8 cellular contexts compared by ENCODE assay signal in genomic region chr15:64841258-64842098, GRCh38. TPM values are rescaled to one million over a fixed set of nuclear protein-coding genes. Genes with fewer than 3 reads are reported as not detected.
DNase-seq lines count a peak whose midpoint lies in the region; ATAC-seq and TF ChIP-seq lines count a peak whose summit lies in the region.

TSS of gene PLEKHO2 (plus strand) at chr15:64841915. CDS start at chr15:64842017, 102 bp downstream.

- H3K27ac ChIP-seq in left ventricle myocardium inferior (replicated peaks) (peak within 1 kb of the TSS; percentile 99), upper lobe of right lung (peak within 1 kb of the TSS; percentile 95)

- H3K36me3 ChIP-seq in left ventricle myocardium inferior (no peaks in the 10 kb centered on the region), upper lobe of right lung (no peaks in the 10 kb centered on the region)

- H3K4me3 Mint-ChIP-seq in T-helper 1 cell treated with Interleukin-12 subunit alpha and Interleukin-12 subunit beta and Interleukin-4 antibody, amounts not matched to agents 30 μg/mL and 1 μg/mL, for 36 hours = peak within 1 kb of the TSS; percentile 96
- peak within 1 kb of the TSS; percentile 83 for H3K4me3 Mint-ChIP-seq in progenitor cell of endocrine pancreas (ENCODE audit: low read depth)

- peaks cover 4% of the 10 kb centered on the region for H3K36me3 Mint-ChIP-seq in T-helper 1 cell treated with Interleukin-12 subunit alpha and Interleukin-12 subunit beta and Interleukin-4 antibody, amounts not matched to agents 30 μg/mL and 1 μg/mL, for 36 hours (ENCODE audit: low read depth)
- no peaks in the 10 kb centered on the region for H3K36me3 Mint-ChIP-seq in progenitor cell of endocrine pancreas (ENCODE audit: insufficient read depth)

- no peaks in the 10 kb centered on the region for H3K27me3 Mint-ChIP-seq in T-helper 1 cell treated with Interleukin-12 subunit alpha and Interleukin-12 subunit beta and Interleukin-4 antibody, amounts not matched to agents 30 μg/mL and 1 μg/mL, for 36 hours (ENCODE audit: low read depth)
- peaks cover 22% of the 10 kb centered on the region for H3K27me3 Mint-ChIP-seq in progenitor cell of endocrine pancreas

- H3K9me3 ChIP-seq in left ventricle myocardium inferior (replicated peaks) = no peaks in the 10 kb centered on the region
- H3K9me3 ChIP-seq in upper lobe of right lung = no peaks in the 10 kb centered on the region

- H3K27ac Mint-ChIP-seq in T-helper 1 cell treated with Interleukin-12 subunit alpha and Interleukin-12 subunit beta and Interleukin-4 antibody, amounts not matched to agents 30 μg/mL and 1 μg/mL, for 36 hours = peak within 1 kb of the TSS; percentile 85
- H3K27ac Mint-ChIP-seq in progenitor cell of endocrine pancreas = peak within 1 kb of the TSS; percentile 88

- intact Hi-C loops in left ventricle myocardium inferior (cut with micrococcal nuclease) (loop anchor here (10.0 kb wide), 1 partner anchor 53 kb away; no protein-coding TSS in a partner anchor), upper lobe of right lung (cut with DNase I) (no loop called here)

- no peaks in the 10 kb centered on the region for H3K9me3 Mint-ChIP-seq in T-helper 1 cell treated with Interleukin-12 subunit alpha and Interleukin-12 subunit beta and Interleukin-4 antibody, amounts not matched to agents 30 μg/mL and 1 μg/mL, for 36 hours
- no peaks in the 10 kb centered on the region for H3K9me3 Mint-ChIP-seq in progenitor cell of endocrine pancreas (ENCODE audit: low read depth)

- peaks cover 64% of the 10 kb centered on the region for H3K4me1 Mint-ChIP-seq in T-helper 1 cell treated with Interleukin-12 subunit alpha and Interleukin-12 subunit beta and Interleukin-4 antibody, amounts not matched to agents 30 μg/mL and 1 μg/mL, for 36 hours (ENCODE audit: low read depth)
- H3K4me1 Mint-ChIP-seq in progenitor cell of endocrine pancreas (ENCODE audit: low read depth) = peaks cover 18% of the 10 kb centered on the region

- H3K4me1 ChIP-seq in left ventricle myocardium inferior (peaks cover 57% of the 10 kb centered on the region), upper lobe of right lung (peaks cover 28% of the 10 kb centered on the region)

- H3K4me3 ChIP-seq in left ventricle myocardium inferior (peak within 1 kb of the TSS; percentile 99), upper lobe of right lung (peak within 1 kb of the TSS; percentile 87)

- ATAC-seq in HG02763 (IDR thresholded peaks at IDR 0.05; ENCODE audit: unreplicated experiment) (peak; percentile 68), upper lobe of right lung (peak; percentile 89)

- DNase-seq in NCI-H1436 treated with DMSO at 0.1 percent for 48 hours (lab: John Stamatoyannopoulos, UW) (peak; percentile 47), amniotic stem cell (lab: John Stamatoyannopoulos, UW) (peak; percentile 96), left ventricle myocardium inferior (peak; percentile 97), progenitor cell of endocrine pancreas (ENCODE audit: low spot score, unreplicated experiment) (peak; percentile 81), upper lobe of right lung (peak; percentile 99)

- H3K27me3 ChIP-seq in left ventricle myocardium inferior (ENCODE audit: low read depth) (no peaks in the 10 kb centered on the region), upper lobe of right lung (no peaks in the 10 kb centered on the region)

- TF ChIP-seq CTCF in GM12874 (IDR thresholded peaks at IDR 0.05; ENCODE audit: insufficient read depth, low read depth, low read length) = peak; percentile 55
- TF ChIP-seq CTCF in left ventricle myocardium inferior (IDR thresholded peaks at IDR 0.05; ENCODE audit: borderline replicate concordance) = peak; percentile 30
- TF ChIP-seq CTCF in progenitor cell of endocrine pancreas (IDR thresholded peaks at IDR 0.05; ENCODE audit: unreplicated experiment) = peak; percentile 33
- TF ChIP-seq CTCF in upper lobe of right lung (IDR thresholded peaks at IDR 0.05) = peak; percentile 44

RNA-seq across cellular contexts. Expression of gene PLEKHO2, which starts in this region (rescaled TPM):
- total RNA-seq in left ventricle myocardium inferior (8.0 TPM), progenitor cell of endocrine pancreas (9.1 and 9.6 TPM in 2 replicates), upper lobe of right lung (62.8 TPM)

Comparison
In these comparisons a context has a peak if more than half of its experiments do, and no peak if none do; other contexts are left out.
1. Peak in every context shown above with its lines: DNase-seq, ATAC-seq, H3K4me3 ChIP-seq and H3K27ac ChIP-seq.
2. DNase-seq: peak in every context shown above with its lines; median percentile 99 in upper lobe of right lung; 97 in left ventricle myocardium inferior; 96 in amniotic stem cell; 81 in progenitor cell of endocrine pancreas; 47 in NCI-H1436 treated with DMSO at 0.1 percent for 48 hours.